Comparison of ENCODE assay signal across 10 cellular contexts in genomic region chr22:26587991-26588613, GRCh38. TPM values are rescaled to one million over a fixed set of nuclear protein-coding genes. Genes with fewer than 3 reads are reported as not detected.
DNase-seq lines count a peak whose midpoint lies in the region; ATAC-seq lines count a peak whose summit lies in the region.
"Had no signal": no experiment of that assay in that cellular context is flagged by ENCODE, and none has a peak within 500 bp of the region (broad histone marks: within the 10 kb centered on the region; RNA-seq: fewer than 3 reads in every experiment).

No MANE protein-coding gene starts in this region.

- no peak for ATAC-seq in activated CD8-positive, alpha-beta memory T cell treated with anti-CD3 and anti-CD28 coated beads, Interleukin-2, amount 10 ng/mL, durations not matched to agents 7 days and 5 days
- ATAC-seq in stimulated activated memory B cell treated with anti-CD40 and anti-IgM and Interleukin-4, amounts not matched to agents 10 μg/mL and 1 μg/mL and 100 μg/mL, for 72 hours, result no peak

- H3K36me3 Mint-ChIP-seq in activated CD8-positive, alpha-beta memory T cell treated with anti-CD3 and anti-CD28 coated beads, Interleukin-2, amount 10 ng/mL, durations not matched to agents 7 days and 5 days, result peaks cover 20% of the 10 kb centered on the region
- H3K36me3 Mint-ChIP-seq in stimulated activated memory B cell treated with anti-CD40 and anti-IgM and Interleukin-4, amounts not matched to agents 10 μg/mL and 1 μg/mL and 100 μg/mL, for 72 hours, result no peaks in the 10 kb centered on the region

- no peak for DNase-seq in activated CD8-positive, alpha-beta memory T cell treated with anti-CD3 and anti-CD28 coated beads, Interleukin-2, amount 10 ng/mL, durations not matched to agents 7 days and 5 days
- no peak for DNase-seq in activated CD8-positive, alpha-beta memory T cell treated with anti-CD3 and anti-CD28 coated beads, Interleukin-2, amount 50 U/mL, for 4 hours
- DNase-seq in SKM-1 (lab: John Stamatoyannopoulos, UW; ENCODE audit: unreplicated experiment) (peak; percentile 47), fibroblast of peridontal ligament (ENCODE audit: extremely low read depth) (peak; percentile 28), COR-L47 (lab: John Stamatoyannopoulos, UW) (no peak), Kasumi-1 (lab: John Stamatoyannopoulos, UW) (no peak), islet precursor cell (no peak)
- DNase-seq: activated gamma-delta T cell, SHP77 had no signal

- H3K4me1 Mint-ChIP-seq in activated CD8-positive, alpha-beta memory T cell treated with anti-CD3 and anti-CD28 coated beads, Interleukin-2, amount 10 ng/mL, durations not matched to agents 7 days and 5 days, result peaks cover 76% of the 10 kb centered on the region
- H3K4me1 Mint-ChIP-seq in stimulated activated memory B cell treated with anti-CD40 and anti-IgM and Interleukin-4, amounts not matched to agents 10 μg/mL and 1 μg/mL and 100 μg/mL, for 72 hours, result peaks cover 49% of the 10 kb centered on the region

- peak overlapping the region; percentile 81 for H3K27ac Mint-ChIP-seq in activated CD8-positive, alpha-beta memory T cell treated with anti-CD3 and anti-CD28 coated beads, Interleukin-2, amount 10 ng/mL, durations not matched to agents 7 days and 5 days
- H3K27ac Mint-ChIP-seq in stimulated activated memory B cell treated with anti-CD40 and anti-IgM and Interleukin-4, amounts not matched to agents 10 μg/mL and 1 μg/mL and 100 μg/mL, for 72 hours, result peak overlapping the region; percentile 44

- H3K9me3 Mint-ChIP-seq in activated CD8-positive, alpha-beta memory T cell treated with anti-CD3 and anti-CD28 coated beads, Interleukin-2, amount 10 ng/mL, durations not matched to agents 7 days and 5 days (ENCODE audit: low read depth), result no peaks in the 10 kb centered on the region
- H3K9me3 Mint-ChIP-seq in stimulated activated memory B cell treated with anti-CD40 and anti-IgM and Interleukin-4, amounts not matched to agents 10 μg/mL and 1 μg/mL and 100 μg/mL, for 72 hours, result no peaks in the 10 kb centered on the region

- H3K27me3 Mint-ChIP-seq in activated CD8-positive, alpha-beta memory T cell treated with anti-CD3 and anti-CD28 coated beads, Interleukin-2, amount 10 ng/mL, durations not matched to agents 7 days and 5 days, result no peaks in the 10 kb centered on the region
- H3K27me3 Mint-ChIP-seq in stimulated activated memory B cell treated with anti-CD40 and anti-IgM and Interleukin-4, amounts not matched to agents 10 μg/mL and 1 μg/mL and 100 μg/mL, for 72 hours, result no peaks in the 10 kb centered on the region

- H3K4me3 Mint-ChIP-seq in activated CD8-positive, alpha-beta memory T cell treated with anti-CD3 and anti-CD28 coated beads, Interleukin-2, amount 10 ng/mL, durations not matched to agents 7 days and 5 days, result peak overlapping the region; percentile 87
- H3K4me3 Mint-ChIP-seq in stimulated activated memory B cell treated with anti-CD40 and anti-IgM and Interleukin-4, amounts not matched to agents 10 μg/mL and 1 μg/mL and 100 μg/mL, for 72 hours, result peak overlapping the region; percentile 82

- CTCF ChIA-PET in activated CD8-positive, alpha-beta memory T cell treated with anti-CD3 and anti-CD28 coated beads, Interleukin-2, amount 10 ng/mL, durations not matched to agents 7 days and 5 days (lab: Charles Lee), result interaction anchor here (0.7 to 1.0 kb wide), 2 partner anchors 78 to 85 kb away, joined by 3 read pairs; no protein-coding TSS in a partner anchor

RNA-seq across cellular contexts. Expression of gene TPST2, which starts 1.8 kb away (rescaled TPM):
- 10 to 100 TPM; 61.6 to 81.6 TPM for total RNA-seq in activated CD8-positive, alpha-beta memory T cell treated with anti-CD3 and anti-CD28 coated beads, Interleukin-2, amount 10 ng/mL, durations not matched to agents 7 days and 5 days

RNA-seq across cellular contexts. Expression of gene CRYBB1, which starts 29.7 kb away (rescaled TPM):
- under 1 TPM in 1 of 2 experiments, not detected in 1; 0.38 TPM for total RNA-seq in activated CD8-positive, alpha-beta memory T cell treated with anti-CD3 and anti-CD28 coated beads, Interleukin-2, amount 10 ng/mL, durations not matched to agents 7 days and 5 days

RNA-seq across cellular contexts. Expression of gene CRYBA4, which starts 33.7 kb away (rescaled TPM):
- under 1 TPM in 1 of 2 experiments, not detected in 1; 0.38 TPM for total RNA-seq in activated CD8-positive, alpha-beta memory T cell treated with anti-CD3 and anti-CD28 coated beads, Interleukin-2, amount 10 ng/mL, durations not matched to agents 7 days and 5 days

Comparison
In these comparisons a context has a peak if more than half of its experiments do, and no peak if none do; other contexts are left out.
1. DNase-seq: peak in SKM-1 (single experiment) and fibroblast of peridontal ligament (single experiment); none in activated CD8-positive, alpha-beta memory T cell treated with anti-CD3 and anti-CD28 coated beads, Interleukin-2, amount 10 ng/mL, durations not matched to agents 7 days and 5 days (single experiment), activated CD8-positive, alpha-beta memory T cell treated with anti-CD3 and anti-CD28 coated beads, Interleukin-2, amount 50 U/mL, for 4 hours (single experiment), COR-L47 (single experiment), Kasumi-1 (0 of 2) and islet precursor cell (single experiment).